Comparison of ENCODE assay signal across 8 cellular contexts in the genomic region with DNA sequence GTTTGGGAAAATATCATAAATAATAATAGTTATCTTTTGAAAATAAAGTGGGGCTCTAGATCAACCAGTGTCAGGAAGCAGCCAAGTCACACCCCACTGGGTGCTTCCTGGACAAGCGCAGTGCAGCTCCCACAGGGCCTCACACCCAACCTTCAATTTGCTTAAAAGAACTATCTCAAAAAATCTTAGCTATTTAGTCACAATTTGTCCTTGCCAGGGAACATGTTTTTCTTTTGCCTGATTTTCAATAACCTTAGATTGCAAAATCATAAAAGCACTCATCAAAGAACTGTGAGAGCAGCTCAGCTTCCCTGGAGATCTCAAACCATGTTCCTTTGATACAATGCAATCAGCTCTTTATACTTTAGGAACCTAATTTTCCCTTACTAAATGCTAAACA. TPM values are rescaled to one million over a fixed set of nuclear protein-coding genes. Genes with fewer than 3 reads are reported as not detected.
A peak's percentile ranks its signal among the peaks of the same experiment; 100 is the strongest.
DNase-seq lines count a peak whose midpoint lies in the region; ATAC-seq and TF ChIP-seq lines count a peak whose summit lies in the region.

No MANE protein-coding gene starts in this region.

- H3K4me3 Mint-ChIP-seq in CD4-positive, CD25-positive, alpha-beta regulatory T cell: peak overlapping the region; percentile 92 to 97 (median 95)

- no peak overlapping the region for H3K18ac ChIP-seq in neuronal stem cell (ENCODE audit: low read length)

- DNase-seq in CD4-positive, CD25-positive, alpha-beta regulatory T cell: peak in 1 of 3 donors; percentile 53
- no peak for DNase-seq in neuronal stem cell (ENCODE audit: low spot score)
- no peak for DNase-seq in BE2C
- DNase-seq in DMS53 treated with DMSO at 0.1 percent for 48 hours (lab: John Stamatoyannopoulos, UW; ENCODE audit: unreplicated experiment): no peak

- H3K79me2 ChIP-seq in OCI-LY3 (ENCODE audit: low read length): peaks cover 34% of the 10 kb centered on the region

- no peaks in the 10 kb centered on the region for H3K27me3 ChIP-seq in CD4-positive, CD25-positive, alpha-beta regulatory T cell (ENCODE audit: control insufficient read depth, insufficient read depth, low read length)
- H3K27me3 ChIP-seq in OCI-LY3 (ENCODE audit: low read depth, low read length): no peaks in the 10 kb centered on the region
- no peaks in the 10 kb centered on the region for H3K27me3 ChIP-seq in duodenal mucosa (ENCODE audit: control insufficient read depth in 1 of 2, insufficient read depth in 2 of 2, low read length in 2 of 2)
- no peaks in the 10 kb centered on the region for H3K27me3 ChIP-seq in neuronal stem cell (ENCODE audit: control insufficient read depth in 3 of 3, insufficient read depth in 3 of 3, low read depth in 1 of 3, low read length in 3 of 3)
- no peaks in the 10 kb centered on the region for H3K27me3 ChIP-seq in BE2C

- H3K27me3 Mint-ChIP-seq in CD4-positive, CD25-positive, alpha-beta regulatory T cell: no peaks in the 10 kb centered on the region

- no peak overlapping the region for H2AK5ac ChIP-seq in neuronal stem cell (ENCODE audit: low read depth, low read length)

- H2AFZ ChIP-seq in OCI-LY3 (ENCODE audit: low read depth, low read length) (no peak overlapping the region), neuronal stem cell (ENCODE audit: low read length) (peak overlapping the region; percentile 99)

- no peak overlapping the region for H2BK15ac ChIP-seq in neuronal stem cell (ENCODE audit: low read length)

- H3K27ac ChIP-seq in CD4-positive, CD25-positive, alpha-beta regulatory T cell (ENCODE audit: insufficient read depth, low read length, poor library complexity, severe bottlenecking): peak overlapping the region; percentile 90
- H3K27ac ChIP-seq in OCI-LY3 (ENCODE audit: low read length): no peak overlapping the region
- peak overlapping the region; percentile 91 for H3K27ac ChIP-seq in duodenal mucosa (ENCODE audit: low read depth, low read length)
- no peak overlapping the region for H3K27ac ChIP-seq in neuronal stem cell (replicated peaks; ENCODE audit: low read length)

- H4K8ac ChIP-seq in neuronal stem cell (ENCODE audit: low read depth, low read length): no peak overlapping the region

- H3K4me1 ChIP-seq in CD4-positive, CD25-positive, alpha-beta regulatory T cell (ENCODE audit: control insufficient read depth, insufficient read depth, low read length, poor library complexity, severe bottlenecking): peaks cover 43% of the 10 kb centered on the region
- H3K4me1 ChIP-seq in OCI-LY3 (ENCODE audit: low read length): peaks cover 30% of the 10 kb centered on the region
- H3K4me1 ChIP-seq in duodenal mucosa (ENCODE audit: control insufficient read depth in 1 of 2, insufficient read depth in 2 of 2, low read length in 2 of 2): peaks cover 17 to 27% of the 10 kb centered on the region in 2 donors
- peaks cover 5 to 6% of the 10 kb centered on the region in 2 donors for H3K4me1 ChIP-seq in neuronal stem cell (ENCODE audit: control insufficient read depth in 2 of 2, insufficient read depth in 1 of 2, low read depth in 1 of 2, low read length in 2 of 2)
- peaks cover 12% of the 10 kb centered on the region for H3K4me1 ChIP-seq in BE2C

- no peak overlapping the region for H3K4ac ChIP-seq in neuronal stem cell (ENCODE audit: low read length)

- peaks cover 15% of the 10 kb centered on the region for H3K36me3 Mint-ChIP-seq in CD4-positive, CD25-positive, alpha-beta regulatory T cell

- H4K91ac ChIP-seq in neuronal stem cell (ENCODE audit: low read depth, low read length, poor library complexity): no peak overlapping the region

- no peaks in the 10 kb centered on the region for H3K9me3 ChIP-seq in CD4-positive, CD25-positive, alpha-beta regulatory T cell (ENCODE audit: control insufficient read depth in 2 of 2, low read length in 2 of 2)
- no peaks in the 10 kb centered on the region for H3K9me3 ChIP-seq in OCI-LY3 (ENCODE audit: insufficient read depth, low read length)
- H3K9me3 ChIP-seq in duodenal mucosa (ENCODE audit: control insufficient read depth in 1 of 2, low read length in 2 of 2): no peaks in the 10 kb centered on the region
- H3K9me3 ChIP-seq in neuronal stem cell (replicated peaks in 1 of 2; ENCODE audit: control insufficient read depth in 2 of 2, insufficient read depth in 1 of 2, low read depth in 1 of 2, low read length in 2 of 2): no peaks in the 10 kb centered on the region
- H3K9me3 ChIP-seq in BE2C: no peaks in the 10 kb centered on the region

- H3K4me2 ChIP-seq in OCI-LY3 (ENCODE audit: low read length) (peak overlapping the region; percentile 98; the same call in 1 of the 2 replicates), neuronal stem cell (ENCODE audit: insufficient read depth, low read length, poor library complexity, severe bottlenecking) (no peak overlapping the region)

- H3K36me3 ChIP-seq in CD4-positive, CD25-positive, alpha-beta regulatory T cell (ENCODE audit: control insufficient read depth, insufficient read depth, low read length): no peaks in the 10 kb centered on the region
- H3K36me3 ChIP-seq in OCI-LY3 (replicated peaks; ENCODE audit: low read depth, low read length) (no peaks in the 10 kb centered on the region), duodenal mucosa (ENCODE audit: control insufficient read depth in 1 of 2, insufficient read depth in 2 of 2, low read length in 2 of 2) (no peaks in the 10 kb centered on the region), neuronal stem cell (replicated peaks in 1 of 2; ENCODE audit: control insufficient read depth in 2 of 2, insufficient read depth in 2 of 2, low read length in 2 of 2) (no peaks in the 10 kb centered on the region), BE2C (no peaks in the 10 kb centered on the region; the same call in 1 of the 2 replicates)

- no peak overlapping the region for H3K23ac ChIP-seq in neuronal stem cell (ENCODE audit: low read depth, low read length, poor library complexity)

- peaks cover 2% of the 10 kb centered on the region for H3K79me1 ChIP-seq in neuronal stem cell (ENCODE audit: low read depth, low read length)

- no peak overlapping the region for H2BK12ac ChIP-seq in neuronal stem cell (ENCODE audit: low read length)

- H3K4me1 Mint-ChIP-seq in CD4-positive, CD25-positive, alpha-beta regulatory T cell: peaks cover 25 to 48% (median 37%) of the 10 kb centered on the region in 4 donors

- no peak overlapping the region for H3K14ac ChIP-seq in neuronal stem cell (ENCODE audit: low read length)

- peak overlapping the region; percentile 98 to 99 (median 98) for H3K27ac Mint-ChIP-seq in CD4-positive, CD25-positive, alpha-beta regulatory T cell

- no peak overlapping the region for H3K9ac ChIP-seq in OCI-LY3 (ENCODE audit: low read length)
- H3K9ac ChIP-seq in duodenal mucosa (ENCODE audit: low read depth in 1 of 2, low read length in 2 of 2): peak overlapping the region in 1 of 2 donors; percentile 91
- no peak overlapping the region for H3K9ac ChIP-seq in neuronal stem cell (ENCODE audit: low read depth, low read length, poor library complexity)

- no peak overlapping the region for H2BK5ac ChIP-seq in neuronal stem cell (ENCODE audit: low read length)

- no peak for ATAC-seq in CD4-positive, CD25-positive, alpha-beta regulatory T cell (ENCODE audit: low read depth in 2 of 2)
- ATAC-seq in HG02571 (IDR thresholded peaks at IDR 0.05; ENCODE audit: unreplicated experiment) (no peak), HG02642 (IDR thresholded peaks at IDR 0.05; ENCODE audit: poor library complexity, unreplicated experiment) (no peak)

- H4K20me1 ChIP-seq in OCI-LY3 (ENCODE audit: insufficient read depth, low read length): peaks cover 6% of the 10 kb centered on the region; the same call in 1 of the 2 replicates

- no peaks in the 10 kb centered on the region for H3K9me3 Mint-ChIP-seq in CD4-positive, CD25-positive, alpha-beta regulatory T cell

- no peak overlapping the region for H2BK120ac ChIP-seq in neuronal stem cell (ENCODE audit: low read depth, low read length)

- TF ChIP-seq CTCF in OCI-LY3 (IDR thresholded peaks at IDR 0.05; ENCODE audit: low read depth, low read length) (no peak), BE2C (IDR thresholded peaks at IDR 0.05; ENCODE audit: low read depth, low read length) (no peak)

- H3K4me3 ChIP-seq in CD4-positive, CD25-positive, alpha-beta regulatory T cell (ENCODE audit: low read depth, low read length): peak overlapping the region; percentile 69
- H3K4me3 ChIP-seq in OCI-LY3 (ENCODE audit: low read length) (no peak overlapping the region), duodenal mucosa (ENCODE audit: low read depth in 1 of 2, low read length in 2 of 2) (no peak overlapping the region), neuronal stem cell (ENCODE audit: low read length in 2 of 2) (no peak overlapping the region), BE2C (ENCODE audit: low read depth, low read length) (no peak overlapping the region)

- WGBS in neuronal stem cell (ENCODE audit: extremely low coverage in 2 of 2, insufficient read length in 2 of 2, insufficient replicate concordance in 1 of 2), 2 donors: no CpG with 5 or more reads among the region's 1 CpG

RNA-seq across cellular contexts. Expression of a gene that starts 1.6 kb away (rescaled TPM):
- 41.9 TPM for total RNA-seq in CD4-positive, CD25-positive, alpha-beta regulatory T cell
- polyA plus RNA-seq in CD4-positive, CD25-positive, alpha-beta regulatory T cell: 10 to 100 TPM; 12.6 to 16.5 (median 13.9) TPM
- 3.4 TPM for polyA plus RNA-seq in neuronal stem cell (2013, experiment 1 of 2)
- 4.0 TPM for polyA plus RNA-seq in neuronal stem cell (2013, experiment 2 of 2)
- polyA plus RNA-seq in BE2C (2012; ENCODE audit: insufficient read depth, insufficient read length, low read depth): 72.5 TPM

RNA-seq across cellular contexts. Expression of a gene that starts 39.7 kb away (rescaled TPM):
- not detected for total RNA-seq in CD4-positive, CD25-positive, alpha-beta regulatory T cell
- under 1 TPM in 3 of 4 donors, not detected in 1; 0.34 to 0.39 (median 0.38) TPM for polyA plus RNA-seq in CD4-positive, CD25-positive, alpha-beta regulatory T cell
- polyA plus RNA-seq in neuronal stem cell (2013, experiment 1 of 2): 0.36 TPM
- 0.25 TPM for polyA plus RNA-seq in neuronal stem cell (2013, experiment 2 of 2)
- not detected for polyA plus RNA-seq in BE2C (2012; ENCODE audit: insufficient read depth, insufficient read length, low read depth)

Comparison
In these comparisons a context has a peak if more than half of its experiments do, and no peak if none do; other contexts are left out.
1. H3K27ac ChIP-seq: peak in CD4-positive, CD25-positive, alpha-beta regulatory T cell (single experiment) and duodenal mucosa (single experiment); none in OCI-LY3 (single experiment) and neuronal stem cell (single experiment).